ENCODE assay signal across 16 cellular contexts in the genomic region with DNA sequence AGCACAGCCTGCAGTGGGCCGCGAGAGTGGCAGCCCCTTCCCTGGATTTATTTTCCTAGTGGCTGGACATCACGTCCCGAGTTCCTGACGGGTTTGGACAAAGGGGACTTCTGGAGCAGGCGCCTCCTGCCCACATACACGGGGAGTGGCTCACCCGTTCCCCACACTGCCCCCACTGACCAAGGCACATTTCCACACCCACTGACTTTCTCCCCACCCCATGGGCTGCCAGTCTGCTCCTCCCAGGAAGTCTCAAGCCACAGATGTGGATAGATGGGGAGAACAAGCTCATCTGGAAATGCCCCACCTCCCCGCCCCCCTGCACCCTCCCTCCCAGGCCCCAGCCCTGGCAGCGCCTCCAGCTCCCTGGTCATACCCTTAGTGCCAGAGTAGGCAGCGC. TPM values are rescaled to one million over a fixed set of nuclear protein-coding genes. Genes with fewer than 3 reads are reported as not detected.
DNase-seq lines count a peak whose midpoint lies in the region; ATAC-seq, FAIRE-seq and TF ChIP-seq lines count a peak whose summit lies in the region.
"Had no signal": no experiment of that assay in that cellular context is flagged by ENCODE, and none has a peak within 500 bp of the region (broad histone marks: within the 10 kb centered on the region; RNA-seq: fewer than 3 reads in every experiment).

No MANE protein-coding gene starts in this region.

- peak; percentile 61 for DNase-seq in A172 (ENCODE audit: low spot score)
- DNase-seq in RPMI7951 (ENCODE audit: low read depth) = peak; percentile 17
- no peak for DNase-seq in neuronal stem cell (ENCODE audit: low spot score)
- no peak for DNase-seq in kidney
- DNase-seq in iPS-NIHi11 (ENCODE audit: low spot score) = no peak
- DNase-seq: 8988T; Caco-2; CD8-positive, alpha-beta memory T cell; GF-D8; GM23248; KG1 had no signal

- no peak overlapping the region for H4K91ac ChIP-seq in neuronal stem cell (ENCODE audit: low read depth, low read length, poor library complexity)

- no peak overlapping the region for H3K4me3 ChIP-seq in neuronal stem cell (ENCODE audit: low read length in 2 of 2)
- no peak overlapping the region for H3K4me3 ChIP-seq in kidney (ENCODE audit: low read length in 2 of 2)
- H3K4me3 ChIP-seq: GM23248, HAP-1 had no signal

- H3K18ac ChIP-seq in neuronal stem cell (ENCODE audit: low read length) = peak overlapping the region; percentile 65

- H2BK5ac ChIP-seq in neuronal stem cell (ENCODE audit: low read length) = no peak overlapping the region

- peaks cover 0 to 8% (median 0%) of the 10 kb centered on the region in 3 experiments for H3K27me3 ChIP-seq in neuronal stem cell (ENCODE audit: control insufficient read depth in 3 of 3, insufficient read depth in 3 of 3, low read depth in 1 of 3, low read length in 3 of 3)

- H2BK15ac ChIP-seq in neuronal stem cell (ENCODE audit: low read length) = no peak overlapping the region

- peaks cover 0 to 3% of the 10 kb centered on the region in 2 donors for H3K4me1 ChIP-seq in neuronal stem cell (ENCODE audit: control insufficient read depth in 2 of 2, insufficient read depth in 1 of 2, low read depth in 1 of 2, low read length in 2 of 2)
- no peaks in the 10 kb centered on the region for H3K4me1 ChIP-seq in kidney (ENCODE audit: control insufficient read depth in 1 of 2, insufficient read depth in 1 of 2, low read depth in 1 of 2, low read length in 2 of 2)
- H3K4me1 ChIP-seq: HAP-1 had no signal

- H3K14ac ChIP-seq in neuronal stem cell (ENCODE audit: low read length) = no peak overlapping the region

- no peak overlapping the region for H4K8ac ChIP-seq in neuronal stem cell (ENCODE audit: low read depth, low read length)

- no peak overlapping the region for H2BK12ac ChIP-seq in neuronal stem cell (ENCODE audit: low read length)

- H2BK120ac ChIP-seq in neuronal stem cell (ENCODE audit: low read depth, low read length) = no peak overlapping the region

- TF ChIP-seq CTCF in C4-2B (conservative IDR thresholded peaks at IDR 0.05) = no peak
- TF ChIP-seq CTCF in kidney (IDR thresholded peaks at IDR 0.05; ENCODE audit: borderline replicate concordance, extremely low read depth, insufficient read depth) = no peak

- no peaks in the 10 kb centered on the region for H3K79me1 ChIP-seq in neuronal stem cell (ENCODE audit: low read depth, low read length)

- H3K4me2 ChIP-seq in neuronal stem cell (ENCODE audit: insufficient read depth, low read length, poor library complexity, severe bottlenecking) = no peak overlapping the region

- H3K9me3 ChIP-seq in neuronal stem cell (replicated peaks in 1 of 2; ENCODE audit: control insufficient read depth in 2 of 2, insufficient read depth in 1 of 2, low read depth in 1 of 2, low read length in 2 of 2) (no peaks in the 10 kb centered on the region), kidney (ENCODE audit: control insufficient read depth in 1 of 2, low read length in 2 of 2) (no peaks in the 10 kb centered on the region)
- H3K9me3 ChIP-seq: Caco-2, HAP-1 had no signal

- no peak for FAIRE-seq in kidney (lab: Jason Lieb, UNC)
- FAIRE-seq: D721Med had no signal

- H3K36me3 ChIP-seq in neuronal stem cell (replicated peaks in 1 of 2; ENCODE audit: control insufficient read depth in 2 of 2, insufficient read depth in 2 of 2, low read length in 2 of 2) (no peaks in the 10 kb centered on the region), kidney (ENCODE audit: control insufficient read depth in 1 of 2, insufficient read depth in 2 of 2, low read length in 2 of 2) (no peaks in the 10 kb centered on the region)
- H3K36me3 ChIP-seq: HAP-1 had no signal

- peak overlapping the region; percentile 17 for H2AFZ ChIP-seq in neuronal stem cell (ENCODE audit: low read length)
- H2AFZ ChIP-seq: GM23248 had no signal

- peak overlapping the region; percentile 75 for H2AK5ac ChIP-seq in neuronal stem cell (ENCODE audit: low read depth, low read length)

- H3K4ac ChIP-seq in neuronal stem cell (ENCODE audit: low read length) = no peak overlapping the region

- WGBS in neuronal stem cell (ENCODE audit: extremely low coverage in 2 of 2, insufficient read length in 2 of 2, insufficient replicate concordance in 1 of 2), 2 donors = no CpG with 5 or more reads among the region's 11 CpGs

- H3K23ac ChIP-seq in neuronal stem cell (ENCODE audit: low read depth, low read length, poor library complexity) = peak overlapping the region; percentile 71

- ATAC-seq in HG03521 (IDR thresholded peaks at IDR 0.05; ENCODE audit: unreplicated experiment) = no peak
- no peak for ATAC-seq in GM19324 (IDR thresholded peaks at IDR 0.05; ENCODE audit: low FRiP score, unreplicated experiment)

- H3K9ac ChIP-seq in neuronal stem cell (ENCODE audit: low read depth, low read length, poor library complexity) = no peak overlapping the region
- no peak overlapping the region for H3K9ac ChIP-seq in kidney (ENCODE audit: low read length in 2 of 2)
- H3K9ac ChIP-seq: GM23248 had no signal

- H3K27ac ChIP-seq in C4-2B (peak overlapping the region; percentile 70), neuronal stem cell (replicated peaks; ENCODE audit: low read length) (no peak overlapping the region), kidney (ENCODE audit: low read depth in 2 of 2, low read length in 2 of 2) (no peak overlapping the region)
- H3K27ac ChIP-seq: GM23248 had no signal

- intact Hi-C loops in kidney (cut with DNase I) = no loop called here

RNA-seq across cellular contexts. Expression of gene FADD, which starts 34.0 kb away (rescaled TPM):
- total RNA-seq in A172 (2014; rRNA removed; shearing (Covaris generic)) = 66.0 and 69.0 TPM in 2 replicates
- total RNA-seq in RPMI7951 (2014; rRNA removed; shearing (Covaris generic)) = 36.0 and 36.5 TPM in 2 replicates
- polyA plus RNA-seq in neuronal stem cell (2013, experiment 1 of 2) = 18.3 TPM
- 18.4 TPM for polyA plus RNA-seq in neuronal stem cell (2013, experiment 2 of 2)
- total RNA-seq in kidney = 31.5 TPM
- polyA plus RNA-seq in kidney (ENCODE audit: insufficient read depth, low read depth, low replicate concordance) = 27.8 TPM

Comparison
In these comparisons a context has a peak if more than half of its experiments do, and no peak if none do; other contexts are left out.
1. DNase-seq: peak in A172 (single experiment) and RPMI7951 (single experiment); none in neuronal stem cell (single experiment), kidney (single experiment) and iPS-NIHi11 (single experiment).